ENCODE assay signal across 15 cellular contexts in genomic region chr11:64296830-64297721, GRCh38. TPM values are rescaled to one million over a fixed set of nuclear protein-coding genes. Genes with fewer than 3 reads are reported as not detected.
"Had no signal": no experiment of that assay in that cellular context is flagged by ENCODE, and none has a peak within 500 bp of the region (broad histone marks: within the 10 kb centered on the region; RNA-seq: fewer than 3 reads in every experiment).

No MANE protein-coding gene starts in this region.

- H3K9me3 ChIP-seq: esophagus muscularis mucosa, pancreas, thyroid gland had no signal

- H3K4me3 ChIP-seq: esophagus muscularis mucosa, pancreas, smooth muscle cell, thyroid gland had no signal

- H3K36me3 Mint-ChIP-seq: stimulated activated effector memory CD8-positive, alpha-beta T cell treated with anti-CD3 and anti-CD28 coated beads, Interleukin-12 subunit alpha, Interleukin-12 subunit beta, amount 100 ng/mL, for 72 hours had no signal

- H3K4me2 ChIP-seq: smooth muscle cell had no signal

- H3K27ac ChIP-seq: esophagus muscularis mucosa, pancreas, thyroid gland had no signal

- H3K9me3 Mint-ChIP-seq: activated CD4-positive, alpha-beta memory T cell treated with anti-CD3 and anti-CD28 coated beads, Interleukin-2, amount 10 ng/mL, durations not matched to agents 7 days and 5 days; stimulated activated effector memory CD8-positive, alpha-beta T cell treated with anti-CD3 and anti-CD28 coated beads, Interleukin-12 subunit alpha, Interleukin-12 subunit beta, amount 100 ng/mL, for 72 hours; T-helper 2 cell treated with Interferon-gamma antibody and Interleukin-4, amounts not matched to agents 5 μg/mL and 100 μg/mL, for 36 hours had no signal

- H3K36me3 ChIP-seq: esophagus muscularis mucosa, pancreas, thyroid gland had no signal

- H3K27ac Mint-ChIP-seq: activated CD4-positive, alpha-beta memory T cell treated with anti-CD3 and anti-CD28 coated beads, Interleukin-2, amount 10 ng/mL, durations not matched to agents 7 days and 5 days; stimulated activated effector memory CD8-positive, alpha-beta T cell treated with anti-CD3 and anti-CD28 coated beads, Interleukin-12 subunit alpha, Interleukin-12 subunit beta, amount 100 ng/mL, for 72 hours; T-helper 2 cell treated with Interferon-gamma antibody and Interleukin-4, amounts not matched to agents 5 μg/mL and 100 μg/mL, for 36 hours had no signal

- FAIRE-seq: endometrium, pancreas had no signal

- DNase-seq: activated CD4-positive, alpha-beta memory T cell treated with anti-CD3 and anti-CD28 coated beads, Interleukin-2, amount 10 ng/mL, durations not matched to agents 7 days and 5 days; activated CD4-positive, CD25-positive, alpha-beta regulatory T cell treated with anti-CD3 and anti-CD28 coated beads, Interleukin-2, amount 50 U/mL, for 72 hours; aorta; head of caudate nucleus had no signal

- H3K4me3 Mint-ChIP-seq: activated CD4-positive, alpha-beta memory T cell treated with anti-CD3 and anti-CD28 coated beads, Interleukin-2, amount 10 ng/mL, durations not matched to agents 7 days and 5 days; stimulated activated effector memory CD8-positive, alpha-beta T cell treated with anti-CD3 and anti-CD28 coated beads, Interleukin-12 subunit alpha, Interleukin-12 subunit beta, amount 100 ng/mL, for 72 hours; T-helper 2 cell treated with Interferon-gamma antibody and Interleukin-4, amounts not matched to agents 5 μg/mL and 100 μg/mL, for 36 hours had no signal

RNA-seq across cellular contexts. Expression of gene CATSPERZ, which starts 3.1 kb away (rescaled TPM):
- total RNA-seq: activated CD4-positive, alpha-beta memory T cell treated with anti-CD3 and anti-CD28 coated beads, Interleukin-2, amount 10 ng/mL, durations not matched to agents 7 days and 5 days; aorta; fibroblast of villous mesenchyme; kidney epithelial cell; smooth muscle cell had no signal
- polyA plus RNA-seq: aorta, liver, neural cell, smooth muscle cell had no signal

RNA-seq across cellular contexts. Expression of gene KCNK4, which starts 6.0 kb away (rescaled TPM):
- total RNA-seq: aorta, esophagus muscularis mucosa, fibroblast of villous mesenchyme, kidney epithelial cell, liver, pancreas, smooth muscle cell, thyroid gland had no signal
- polyA plus RNA-seq: aorta, liver, pancreas, smooth muscle cell had no signal
